8 cellular contexts compared by ENCODE assay signal in the genomic region with DNA sequence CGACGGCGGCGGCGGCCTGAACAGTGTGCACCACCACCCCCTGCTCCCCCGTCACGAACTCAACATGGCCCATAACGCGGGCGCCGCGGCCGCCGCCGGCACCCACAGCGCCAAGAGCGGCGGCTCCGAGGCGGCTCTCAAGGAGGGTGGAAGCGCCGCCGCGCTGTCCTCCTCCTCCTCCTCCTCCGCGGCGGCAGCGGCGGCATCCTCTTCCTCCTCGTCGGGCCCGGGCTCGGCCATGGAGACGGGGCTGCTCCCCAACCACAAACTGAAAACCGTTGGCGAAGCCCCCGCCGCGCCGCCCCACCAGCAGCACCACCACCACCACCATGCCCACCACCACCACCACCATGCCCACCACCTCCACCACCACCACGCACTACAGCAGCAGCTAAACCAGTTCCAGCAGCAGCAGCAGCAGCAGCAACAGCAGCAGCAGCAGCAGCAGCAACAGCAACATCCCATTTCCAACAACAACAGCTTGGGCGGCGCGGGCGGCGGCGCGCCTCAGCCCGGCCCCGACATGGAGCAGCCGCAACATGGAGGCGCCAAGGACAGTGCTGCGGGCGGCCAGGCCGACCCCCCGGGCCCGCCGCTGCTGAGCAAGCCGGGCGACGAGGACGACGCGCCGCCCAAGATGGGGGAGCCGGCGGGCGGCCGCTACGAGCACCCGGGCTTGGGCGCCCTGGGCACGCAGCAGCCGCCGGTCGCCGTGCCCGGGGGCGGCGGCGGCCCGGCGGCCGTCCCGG. TPM values are rescaled to one million over a fixed set of nuclear protein-coding genes. Genes with fewer than 3 reads are reported as not detected.
DNase-seq lines count a peak whose midpoint lies in the region; ATAC-seq and TF ChIP-seq lines count a peak whose summit lies in the region.

No MANE protein-coding gene starts in this region.

- peak overlapping the region; percentile 85 for H3K4me3 Mint-ChIP-seq in activated T-cell treated with anti-CD3 and anti-CD28 coated beads, Interleukin-2, amount 50 U/mL, for 24 hours
- peak overlapping the region; percentile 82 for H3K4me3 Mint-ChIP-seq in natural killer cell treated with Interleukin-12 subunit alpha and Interleukin-12 subunit beta and Interleukin-15 and Interleukin-18, amount 100 ng/mL, for 72 hours
- peak overlapping the region; percentile 83 to 90 for H3K4me3 Mint-ChIP-seq in stimulated activated naive CD8-positive, alpha-beta T cell treated with anti-CD3 and anti-CD28 coated beads, Interleukin-15, amount 100 ng/mL, for 72 hours

- peaks cover 34% of the 10 kb centered on the region for H3K36me3 Mint-ChIP-seq in activated T-cell treated with anti-CD3 and anti-CD28 coated beads, Interleukin-2, amount 50 U/mL, for 24 hours (ENCODE audit: low read depth)
- peaks cover 6% of the 10 kb centered on the region for H3K36me3 Mint-ChIP-seq in natural killer cell treated with Interleukin-12 subunit alpha and Interleukin-12 subunit beta and Interleukin-15 and Interleukin-18, amount 100 ng/mL, for 72 hours

- no peaks in the 10 kb centered on the region for H3K27me3 Mint-ChIP-seq in activated T-cell treated with anti-CD3 and anti-CD28 coated beads, Interleukin-2, amount 50 U/mL, for 24 hours
- no peaks in the 10 kb centered on the region for H3K27me3 Mint-ChIP-seq in natural killer cell treated with Interleukin-12 subunit alpha and Interleukin-12 subunit beta and Interleukin-15 and Interleukin-18, amount 100 ng/mL, for 72 hours
- no peaks in the 10 kb centered on the region for H3K27me3 Mint-ChIP-seq in stimulated activated naive CD8-positive, alpha-beta T cell treated with anti-CD3 and anti-CD28 coated beads, Interleukin-15, amount 100 ng/mL, for 72 hours

- H3K27ac Mint-ChIP-seq in activated T-cell treated with anti-CD3 and anti-CD28 coated beads, Interleukin-2, amount 50 U/mL, for 24 hours: peak overlapping the region; percentile 93
- peak overlapping the region; percentile 93 to 94 for H3K27ac Mint-ChIP-seq in natural killer cell treated with Interleukin-12 subunit alpha and Interleukin-12 subunit beta and Interleukin-15 and Interleukin-18, amount 100 ng/mL, for 72 hours
- H3K27ac Mint-ChIP-seq in stimulated activated naive CD8-positive, alpha-beta T cell treated with anti-CD3 and anti-CD28 coated beads, Interleukin-15, amount 100 ng/mL, for 72 hours: peak overlapping the region; percentile 98 to 99

- peaks cover 44% of the 10 kb centered on the region for H3K4me1 Mint-ChIP-seq in activated T-cell treated with anti-CD3 and anti-CD28 coated beads, Interleukin-2, amount 50 U/mL, for 24 hours (ENCODE audit: low read depth)
- H3K4me1 Mint-ChIP-seq in natural killer cell treated with Interleukin-12 subunit alpha and Interleukin-12 subunit beta and Interleukin-15 and Interleukin-18, amount 100 ng/mL, for 72 hours (ENCODE audit: low read depth in 2 of 2): peaks cover 36 to 45% of the 10 kb centered on the region in 2 donors
- peaks cover 35% of the 10 kb centered on the region for H3K4me1 Mint-ChIP-seq in stimulated activated naive CD8-positive, alpha-beta T cell treated with anti-CD3 and anti-CD28 coated beads, Interleukin-15, amount 100 ng/mL, for 72 hours

- DNase-seq in NCI-H774 (lab: John Stamatoyannopoulos, UW) (peak; percentile 50), fibroblast of gingiva (ENCODE audit: low read depth) (peak; percentile 50)
- DNase-seq in activated T-cell treated with anti-CD3 and anti-CD28 coated beads, Interleukin-2, amount 50 U/mL, for 24 hours: peak; percentile 81
- DNase-seq in natural killer cell treated with Interleukin-12 subunit alpha and Interleukin-12 subunit beta and Interleukin-15 and Interleukin-18, amount 100 ng/mL, for 72 hours (ENCODE audit: low spot score): peak; percentile 65
- DNase-seq in stimulated activated naive CD8-positive, alpha-beta T cell treated with anti-CD3 and anti-CD28 coated beads, Interleukin-15, amount 100 ng/mL, for 72 hours: peak; percentile 62 to 70

- no peak for TF ChIP-seq CTCF in GM12875 (IDR thresholded peaks at IDR 0.05; ENCODE audit: borderline replicate concordance, insufficient read depth, low read depth, low read length)

- peak overlapping the region; percentile 76 for H3K4me3 ChIP-seq in GM12875 (ENCODE audit: low read depth, low read length)

- ATAC-seq in HG02759 (IDR thresholded peaks at IDR 0.05; ENCODE audit: unreplicated experiment) (peak; percentile 15), GM21576 (IDR thresholded peaks at IDR 0.05; ENCODE audit: unreplicated experiment) (no peak)
- ATAC-seq in natural killer cell treated with Interleukin-12 subunit alpha and Interleukin-12 subunit beta and Interleukin-15 and Interleukin-18, amount 100 ng/mL, for 72 hours: peak; percentile 64 to 68
- peak; percentile 50 for ATAC-seq in stimulated activated naive CD8-positive, alpha-beta T cell treated with anti-CD3 and anti-CD28 coated beads, Interleukin-15, amount 100 ng/mL, for 72 hours

- no peaks in the 10 kb centered on the region for H3K9me3 Mint-ChIP-seq in activated T-cell treated with anti-CD3 and anti-CD28 coated beads, Interleukin-2, amount 50 U/mL, for 24 hours
- H3K9me3 Mint-ChIP-seq in natural killer cell treated with Interleukin-12 subunit alpha and Interleukin-12 subunit beta and Interleukin-15 and Interleukin-18, amount 100 ng/mL, for 72 hours: no peaks in the 10 kb centered on the region
- H3K9me3 Mint-ChIP-seq in stimulated activated naive CD8-positive, alpha-beta T cell treated with anti-CD3 and anti-CD28 coated beads, Interleukin-15, amount 100 ng/mL, for 72 hours: no peaks in the 10 kb centered on the region

RNA-seq across cellular contexts. Expression of gene ARID1B, which starts 0.9 kb away (rescaled TPM):
- total RNA-seq in natural killer cell treated with Interleukin-12 subunit alpha and Interleukin-12 subunit beta and Interleukin-15 and Interleukin-18, amount 100 ng/mL, for 72 hours: 100 to 1,000 TPM in 1 of 2 donors, 10 to 100 TPM in 1; 92.3 to 129 TPM
